ENCODE assay signal across 9 cellular contexts in the genomic region with DNA sequence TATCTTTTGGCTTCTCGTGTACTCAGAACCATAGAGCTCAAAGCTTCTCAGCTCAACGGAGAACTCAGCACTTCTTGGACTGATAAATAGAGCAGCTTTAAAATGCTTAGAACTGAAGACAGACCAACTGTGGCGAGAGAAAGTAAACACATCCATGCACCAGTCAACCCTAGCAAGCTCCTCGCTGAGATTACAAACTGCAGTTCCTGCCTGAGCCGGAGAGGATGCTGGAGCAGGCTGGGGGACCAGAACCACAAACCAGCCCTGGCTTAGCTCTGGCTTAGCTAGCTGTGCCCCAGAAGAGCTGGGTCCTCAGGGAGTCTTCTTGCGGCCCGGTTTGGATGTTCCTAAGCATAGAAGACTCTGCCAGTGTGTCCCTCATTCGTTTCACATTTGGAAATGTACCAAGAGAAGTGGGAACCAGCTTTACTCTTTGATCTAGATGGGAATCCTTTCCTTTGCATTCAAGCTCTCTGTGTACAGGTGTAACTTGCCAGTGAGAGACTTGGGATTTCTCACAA. TPM values are rescaled to one million over a fixed set of nuclear protein-coding genes. Genes with fewer than 3 reads are reported as not detected.
DNase-seq lines count a peak whose midpoint lies in the region; ATAC-seq and TF ChIP-seq lines count a peak whose summit lies in the region.
"Had no signal": no experiment of that assay in that cellular context is flagged by ENCODE, and none has a peak within 500 bp of the region (broad histone marks: within the 10 kb centered on the region; RNA-seq: fewer than 3 reads in every experiment).

No MANE protein-coding gene starts in this region.

- H3K9me3 Mint-ChIP-seq in natural killer cell: no peaks in the 10 kb centered on the region
- H3K9me3 Mint-ChIP-seq: brain had no signal

- H3K27me3 Mint-ChIP-seq in natural killer cell (ENCODE audit: low read depth in 2 of 2): peaks cover 23 to 40% of the 10 kb centered on the region in 2 donors

- H3K4me3 ChIP-seq in GM12864 (ENCODE audit: low read depth, low read length) (no peak overlapping the region), mucosa of descending colon (no peak overlapping the region)

- no peaks in the 10 kb centered on the region for H3K36me3 Mint-ChIP-seq in natural killer cell
- H3K36me3 Mint-ChIP-seq: brain had no signal

- no peak overlapping the region for H3K4me3 Mint-ChIP-seq in natural killer cell

- H3K36me3 ChIP-seq in mucosa of descending colon (ENCODE audit: low read depth): no peaks in the 10 kb centered on the region

- no peak overlapping the region for H3K27ac Mint-ChIP-seq in natural killer cell

- H3K4me1 ChIP-seq in mucosa of descending colon (ENCODE audit: low read depth): no peaks in the 10 kb centered on the region

- H3K9me3 ChIP-seq in mucosa of descending colon: no peaks in the 10 kb centered on the region

- intact Hi-C loops in natural killer cell (cut with micrococcal nuclease) (no loop called here), mucosa of descending colon (cut with DNase I, micrococcal nuclease) (no loop called here), Right ventricle myocardium superior (cut with DNase I) (no loop called here)

- in situ Hi-C loops in KBM-7 (cut with MboI; ENCODE audit: low pct_unique_long_range_greater_than_20kb, low sequenced_read_pairs): loop anchor here (25.0 kb wide), 1 partner anchor 89 kb away; no protein-coding TSS in a partner anchor

- ATAC-seq in natural killer cell: peak in 2 of 3 donors; percentile 56 to 81
- no peak for ATAC-seq in GM21717 (IDR thresholded peaks at IDR 0.05; ENCODE audit: unreplicated experiment)
- no peak for ATAC-seq in mucosa of descending colon
- no peak for ATAC-seq in Right ventricle myocardium superior (ENCODE audit: poor library complexity)

- DNase-seq in GM12864 (ENCODE audit: low read depth) (no peak), KBM-7 (peak; percentile 31), astrocyte of the hippocampus (ENCODE audit: low read depth, low spot score) (peak; percentile 61), natural killer cell (no peak), mucosa of descending colon (no peak), Right ventricle myocardium superior (no peak)
- no peak for DNase-seq in stimulated activated CD4-positive, alpha-beta T cell treated with anti-CD3 and anti-CD28 coated beads, Interleukin-15, amount 100 ng/mL, for 24 hours

- H3K4me1 Mint-ChIP-seq in natural killer cell: no peaks in the 10 kb centered on the region

- TF ChIP-seq CTCF in GM12864 (IDR thresholded peaks at IDR 0.05; ENCODE audit: low read depth, low read length, missing control alignments) (peak; percentile 49), natural killer cell (IDR thresholded peaks at IDR 0.05) (no peak), mucosa of descending colon (IDR thresholded peaks at IDR 0.05) (no peak)

RNA-seq across cellular contexts. Expression of gene PAX8, which starts 5.6 kb away (rescaled TPM):
- 1 to 10 TPM in 1 of 3 donors, under 1 TPM in 2; 0.57 to 1.2 (median 0.65) TPM for total RNA-seq in natural killer cell
- 1 to 10 TPM in 2 of 3 donors, under 1 TPM in 1; 0.82 to 6.2 (median 4.8) TPM for total RNA-seq in mucosa of descending colon
- total RNA-seq in Right ventricle myocardium superior: 0.35 TPM

Comparison
In these comparisons a context has a peak if more than half of its experiments do, and no peak if none do; other contexts are left out.
1. DNase-seq: peak in KBM-7 (single experiment) and astrocyte of the hippocampus (single experiment); none in GM12864 (single experiment), natural killer cell (single experiment), mucosa of descending colon (0 of 3), Right ventricle myocardium superior (single experiment) and stimulated activated CD4-positive, alpha-beta T cell treated with anti-CD3 and anti-CD28 coated beads, Interleukin-15, amount 100 ng/mL, for 24 hours (single experiment).
2. ATAC-seq: peak in natural killer cell (2 of 3); none in GM21717 (single experiment), mucosa of descending colon (single experiment) and Right ventricle myocardium superior (single experiment).